In the genomic region with DNA sequence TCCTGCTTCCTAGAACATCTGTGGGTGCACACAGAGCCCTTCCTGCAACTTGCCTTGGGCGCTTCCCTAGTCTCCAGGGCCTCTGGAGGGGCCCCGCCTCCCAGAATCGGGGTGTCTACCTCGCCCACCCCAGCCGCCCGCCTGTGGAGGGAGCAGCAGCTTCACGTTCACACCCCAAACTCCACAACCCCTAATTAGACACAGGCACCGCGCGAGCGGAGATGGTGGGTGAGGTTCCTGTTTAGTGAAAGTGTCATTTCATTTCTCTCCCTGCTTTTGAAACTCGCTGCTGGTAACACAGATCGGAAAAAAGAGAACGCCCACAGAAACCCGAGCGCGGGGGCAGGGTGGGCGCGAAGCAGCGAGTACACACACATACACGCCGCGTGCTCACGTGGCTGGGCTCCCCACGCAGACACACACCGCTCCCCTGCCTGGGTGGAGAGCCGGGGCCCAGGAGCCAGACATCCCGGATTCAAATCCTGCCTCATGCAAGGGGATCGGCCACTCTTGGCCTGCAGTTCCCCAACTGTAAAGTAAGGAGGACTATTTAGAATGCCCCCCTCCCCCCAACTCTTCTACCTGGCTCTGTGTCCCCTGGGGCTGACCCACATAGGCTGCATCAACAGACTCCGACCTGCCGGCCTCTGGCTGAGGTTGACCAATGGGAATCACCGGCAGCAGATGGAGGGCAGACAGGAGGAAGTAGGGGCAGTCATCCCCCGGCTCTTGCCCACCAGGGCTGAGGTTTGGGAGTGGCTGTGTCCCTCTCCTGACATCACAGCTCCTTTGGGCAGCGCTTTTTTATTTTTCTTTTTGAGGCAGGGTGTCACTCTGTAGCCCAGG, we compare ENCODE assay signal across 9 cellular contexts.
DNase-seq lines count a peak whose midpoint lies in the region; TF ChIP-seq lines count a peak whose summit lies in the region.
"Had no signal": no experiment of that assay in that cellular context is flagged by ENCODE, and none has a peak within 500 bp of the region (broad histone marks: within the 10 kb centered on the region; RNA-seq: fewer than 3 reads in every experiment).

No MANE protein-coding gene starts in this region.

- peaks cover 2% of the 10 kb centered on the region for H3K9me3 ChIP-seq in thymus (ENCODE audit: control insufficient read depth)
- H3K9me3 ChIP-seq in spleen: peaks cover 0 to 19% (median 15%) of the 10 kb centered on the region in 8 donors
- H3K9me3 ChIP-seq: neutrophil had no signal

- TF ChIP-seq CTCF in spleen (IDR thresholded peaks at IDR 0.05 in 8 of 11, conservative IDR thresholded peaks at IDR 0.05 in 3 of 11): no peak

- H3K4me3 ChIP-seq in thymus (ENCODE audit: low read length) (no peak overlapping the region), spleen (peak overlapping the region in 1 of 8 donors; percentile 7)

- no peak for TF ChIP-seq POLR2A in spleen (IDR thresholded peaks at IDR 0.05)

- WGBS in thymus: 29% methylated on average over 34 of the region's 34 CpGs
- WGBS in spleen, 5 donors: 30 to 46% (median 33%) methylated on average over 34 of the region's 34 CpGs

- no peaks in the 10 kb centered on the region for H3K36me3 ChIP-seq in thymus (ENCODE audit: control insufficient read depth, insufficient read depth)
- no peaks in the 10 kb centered on the region for H3K36me3 ChIP-seq in spleen
- H3K36me3 ChIP-seq: neutrophil had no signal

- intact Hi-C loops in spleen (cut with DNase I; ENCODE audit: low total_unique reads): no loop called here

- DNase-seq in activated gamma-delta T cell treated with Interleukin-2 at 50 U/mL for 16 hours (peak; percentile 18), activated gamma-delta T cell (lab: John Stamatoyannopoulos, UW) (no peak), nucleus accumbens (lab: John Stamatoyannopoulos, UW) (peak in 39 of 56 donors; percentile 13 to 90 (median 61)), spleen (no peak), NCI-H2029 (lab: John Stamatoyannopoulos, UW) (no peak), iPS-NIHi7 (ENCODE audit: extremely low spot score) (no peak)
- peak; percentile 67 for DNase-seq in activated naive CD4-positive, alpha-beta T cell treated with Interleukin-2 at 50 U/mL for 16 hours

- H3K27ac ChIP-seq in thymus (ENCODE audit: low read depth): peak overlapping the region; percentile 81
- peak overlapping the region in 2 of 8 donors; percentile 28 to 39 for H3K27ac ChIP-seq in spleen
- H3K27ac ChIP-seq: neutrophil had no signal

- H3K4me1 ChIP-seq in thymus (ENCODE audit: control insufficient read depth, insufficient read depth, low read length) (peaks cover 4% of the 10 kb centered on the region), spleen (peaks cover 0 to 23% (median 12%) of the 10 kb centered on the region in 6 donors)

- H3K27me3 ChIP-seq in thymus (ENCODE audit: control insufficient read depth, insufficient read depth) (no peaks in the 10 kb centered on the region), spleen (replicated peaks in 1 of 7) (no peaks in the 10 kb centered on the region)

Comparison
In these comparisons a context has a peak if more than half of its experiments do, and no peak if none do; other contexts are left out.
1. DNase-seq: peak in activated gamma-delta T cell treated with Interleukin-2 at 50 U/mL for 16 hours (single experiment), activated naive CD4-positive, alpha-beta T cell treated with Interleukin-2 at 50 U/mL for 16 hours (single experiment) and nucleus accumbens (39 of 56); none in activated gamma-delta T cell (single experiment), spleen (single experiment), NCI-H2029 (single experiment) and iPS-NIHi7 (single experiment).